17 cellular contexts compared by ENCODE assay signal in genomic region chr5:94153736-94154450, GRCh38.
DNase-seq lines count a peak whose midpoint lies in the region; ATAC-seq and TF ChIP-seq lines count a peak whose summit lies in the region.
"Had no signal": no experiment of that assay in that cellular context is flagged by ENCODE, and none has a peak within 500 bp of the region (broad histone marks: within the 10 kb centered on the region; RNA-seq: fewer than 3 reads in every experiment).

No MANE protein-coding gene starts in this region.

- peak; percentile 42 for DNase-seq in MCF 10A (ENCODE audit: unreplicated experiment)
- DNase-seq in breast epithelium (ENCODE audit: low spot score in 2 of 2): no peak
- DNase-seq in WTC11 (ENCODE audit: low spot score): no peak
- DNase-seq in head of caudate nucleus: peak; percentile 27 to 88 (median 68)
- no peak for DNase-seq in activated CD4-positive, alpha-beta T cell treated with anti-CD3 and anti-CD28 coated beads for 4 hours
- DNase-seq in MM.1S: no peak
- DNase-seq in activated T-cell treated with anti-CD3 and anti-CD28 coated beads for 4 hours: no peak
- DNase-seq: activated naive CD8-positive, alpha-beta T cell treated with anti-CD3 and anti-CD28 coated beads, Interleukin-2, amount 50 U/mL, for 24 hours; erythroblast; HFFc6; mammary epithelial cell; NCI-H187; stimulated activated CD4-positive, alpha-beta T cell treated with anti-CD3 and anti-CD28 coated beads, Interleukin-4, amount 100 ng/mL, for 4 hours; upper lobe of left lung had no signal

- H3K4me3 ChIP-seq in breast epithelium (no peak overlapping the region), MM.1S (ENCODE audit: low read length) (no peak overlapping the region)
- H3K4me3 ChIP-seq: neural progenitor cell, upper lobe of left lung had no signal

- no peaks in the 10 kb centered on the region for H3K9me3 Mint-ChIP-seq in MCF 10A (ENCODE audit: unreplicated experiment)
- peaks cover 9% of the 10 kb centered on the region for H3K9me3 Mint-ChIP-seq in WTC11
- H3K9me3 Mint-ChIP-seq: activated naive CD8-positive, alpha-beta T cell treated with anti-CD3 and anti-CD28 coated beads, Interleukin-2, amount 50 U/mL, for 24 hours; HFFc6 had no signal

- TF ChIP-seq POLR2A in breast epithelium (IDR thresholded peaks at IDR 0.05): no peak

- H3K27me3 ChIP-seq in breast epithelium (no peaks in the 10 kb centered on the region), MM.1S (replicated peaks; ENCODE audit: insufficient read depth, low read length) (no peaks in the 10 kb centered on the region)
- H3K27me3 ChIP-seq: neural progenitor cell, upper lobe of left lung had no signal

- H3K4me1 ChIP-seq in breast epithelium: no peaks in the 10 kb centered on the region
- no peaks in the 10 kb centered on the region for H3K4me1 ChIP-seq in MM.1S (ENCODE audit: low read length)
- H3K4me1 ChIP-seq: neural progenitor cell had no signal

- no peak overlapping the region for H3K4me2 ChIP-seq in MM.1S (ENCODE audit: low read depth, low read length)
- H3K4me2 ChIP-seq: neural progenitor cell had no signal

- no peak overlapping the region for H3K27ac ChIP-seq in breast epithelium
- no peak overlapping the region for H3K27ac ChIP-seq in MM.1S (ENCODE audit: low read length)
- H3K27ac ChIP-seq: neural progenitor cell, upper lobe of left lung had no signal

- BruUV-seq in MCF 10A (replicated peaks; lab: Mats Ljungman, UMichigan): no TSS peak

- H3K79me2 ChIP-seq in MM.1S (ENCODE audit: low read length): no peaks in the 10 kb centered on the region

- ATAC-seq in WTC11 (no peak), GM21723 (IDR thresholded peaks at IDR 0.05; ENCODE audit: unreplicated experiment) (no peak)
- ATAC-seq: activated naive CD8-positive, alpha-beta T cell treated with anti-CD3 and anti-CD28 coated beads, Interleukin-2, amount 50 U/mL, for 24 hours; sciatic nerve had no signal

- no peaks in the 10 kb centered on the region for H3K9me2 ChIP-seq in MM.1S (replicated peaks; ENCODE audit: insufficient read depth, low read length)

- intact Hi-C loops in MCF 10A (cut with micrococcal nuclease): no loop called here
- intact Hi-C loops in breast epithelium (cut with DNase I; ENCODE audit: low total_unique reads): no loop called here
- intact Hi-C loops in head of caudate nucleus (cut with DNase I): no loop called here

- no peaks in the 10 kb centered on the region for H3K27me3 Mint-ChIP-seq in MCF 10A (ENCODE audit: insufficient read depth, unreplicated experiment)
- no peaks in the 10 kb centered on the region for H3K27me3 Mint-ChIP-seq in WTC11 (ENCODE audit: low read depth)
- H3K27me3 Mint-ChIP-seq: activated naive CD8-positive, alpha-beta T cell treated with anti-CD3 and anti-CD28 coated beads, Interleukin-2, amount 50 U/mL, for 24 hours had no signal

- CTCF ChIA-PET in MCF 10A (lab: Yijun Ruan, JAX): no interaction called here
- CTCF ChIA-PET in WTC11 (lab: Charles Lee): no interaction called here

- POLR2A ChIA-PET in MCF 10A (lab: Yijun Ruan, JAX) (no interaction called here), WTC11 (lab: Charles Lee) (no interaction called here)

- no peaks in the 10 kb centered on the region for H3K36me3 Mint-ChIP-seq in MCF 10A (ENCODE audit: insufficient read depth, unreplicated experiment)
- peaks cover 15% of the 10 kb centered on the region for H3K36me3 Mint-ChIP-seq in WTC11
- H3K36me3 Mint-ChIP-seq: neural progenitor cell had no signal

- no peaks in the 10 kb centered on the region for H4K20me1 ChIP-seq in MM.1S (ENCODE audit: insufficient read depth, low read length)

- H3K36me3 ChIP-seq in breast epithelium: no peaks in the 10 kb centered on the region
- no peaks in the 10 kb centered on the region for H3K36me3 ChIP-seq in MM.1S (replicated peaks; ENCODE audit: insufficient read depth, low read length)
- H3K36me3 ChIP-seq: neural progenitor cell, upper lobe of left lung had no signal

- H3K27ac Mint-ChIP-seq in MCF 10A (ENCODE audit: low read depth, unreplicated experiment): no peak overlapping the region
- 0 out of 2 replicates have a peak overlapping the region, but pooled peaks have one; percentile 11 for H3K27ac Mint-ChIP-seq in WTC11
- H3K27ac Mint-ChIP-seq: activated naive CD8-positive, alpha-beta T cell treated with anti-CD3 and anti-CD28 coated beads, Interleukin-2, amount 50 U/mL, for 24 hours; HFFc6; neural progenitor cell had no signal

- H3K4me1 Mint-ChIP-seq in MCF 10A (ENCODE audit: insufficient read depth, unreplicated experiment): no peaks in the 10 kb centered on the region
- H3K4me1 Mint-ChIP-seq in WTC11: peaks cover 10% of the 10 kb centered on the region
- H3K4me1 Mint-ChIP-seq: activated naive CD8-positive, alpha-beta T cell treated with anti-CD3 and anti-CD28 coated beads, Interleukin-2, amount 50 U/mL, for 24 hours had no signal

- TF ChIP-seq CTCF in MCF 10A (IDR thresholded peaks at IDR 0.05; ENCODE audit: unreplicated experiment): no peak
- TF ChIP-seq CTCF in breast epithelium (IDR thresholded peaks at IDR 0.05): no peak
- TF ChIP-seq CTCF in WTC11 (IDR thresholded peaks at IDR 0.05): no peak
- TF ChIP-seq CTCF in MM.1S (IDR thresholded peaks at IDR 0.05; ENCODE audit: low read length): no peak

- H3F3A ChIP-seq in MM.1S (ENCODE audit: insufficient read depth, low read length): no peaks in the 10 kb centered on the region

- no peak overlapping the region for H2AFZ ChIP-seq in MM.1S (ENCODE audit: low read length)
- H2AFZ ChIP-seq: neural progenitor cell had no signal

- H3K4me3 Mint-ChIP-seq in MCF 10A (ENCODE audit: unreplicated experiment): no peak overlapping the region
- H3K4me3 Mint-ChIP-seq in WTC11: no peak overlapping the region
- H3K4me3 Mint-ChIP-seq: activated naive CD8-positive, alpha-beta T cell treated with anti-CD3 and anti-CD28 coated beads, Interleukin-2, amount 50 U/mL, for 24 hours; HFFc6; neural progenitor cell had no signal

- no peaks in the 10 kb centered on the region for H3K9me3 ChIP-seq in breast epithelium
- H3K9me3 ChIP-seq in MM.1S (replicated peaks; ENCODE audit: insufficient read depth, low read length): no peaks in the 10 kb centered on the region
- H3K9me3 ChIP-seq: upper lobe of left lung had no signal

- H3K9ac ChIP-seq in MM.1S (ENCODE audit: low read length): no peak overlapping the region
- H3K9ac ChIP-seq: neural progenitor cell had no signal

TF ChIP-seq in WTC11, 78 proteins besides CTCF, POLR2A, EP300 and RAD21 (continues in another document):
- no peak for TF ChIP-seq ZNF425 (CRISPR knock-in tag; conservative IDR thresholded peaks at IDR 0.05)
- TF ChIP-seq ZNF263 (CRISPR knock-in tag; IDR thresholded peaks at IDR 0.05; ENCODE audit: low read depth): no peak
- TF ChIP-seq SMAD3 (CRISPR knock-in tag; IDR thresholded peaks at IDR 0.05; ENCODE audit: borderline replicate concordance): no peak
- TF ChIP-seq ZNF423 (CRISPR knock-in tag; IDR thresholded peaks at IDR 0.05): no peak
- TF ChIP-seq MAX (CRISPR knock-in tag; IDR thresholded peaks at IDR 0.05): no peak
- TF ChIP-seq ZNF532 (CRISPR knock-in tag; IDR thresholded peaks at IDR 0.05; ENCODE audit: borderline replicate concordance): no peak
- TF ChIP-seq RORB (CRISPR knock-in tag; IDR thresholded peaks at IDR 0.05): no peak

Comparison
In these comparisons a context has a peak if more than half of its experiments do, and no peak if none do; other contexts are left out.
1. DNase-seq: peak in MCF 10A (single experiment) and head of caudate nucleus (42 of 42); none in breast epithelium (0 of 2), WTC11 (single experiment), activated CD4-positive, alpha-beta T cell treated with anti-CD3 and anti-CD28 coated beads for 4 hours (0 of 2), MM.1S (single experiment) and activated T-cell treated with anti-CD3 and anti-CD28 coated beads for 4 hours (single experiment).